In genomic region chr17:9211133-9211765, GRCh38 we compare ENCODE assay signal across 20 cellular contexts.
"Had no signal": no experiment of that assay in that cellular context is flagged by ENCODE, and none has a peak within 500 bp of the region (broad histone marks: within the 10 kb centered on the region; RNA-seq: fewer than 3 reads in every experiment).

No MANE protein-coding gene starts in this region.

- H3K27me3 ChIP-seq: body of pancreas, esophagus squamous epithelium, right atrium auricular region, tibial nerve had no signal

- DNase-seq: activated CD4-positive, alpha-beta T cell treated with anti-CD3 and anti-CD28 coated beads for 4 hours; activated CD8-positive, alpha-beta memory T cell treated with anti-CD3 and anti-CD28 coated beads, Interleukin-2, amount 50 U/mL, for 4 hours; activated CD8-positive, alpha-beta T cell treated with anti-CD3 and anti-CD28 coated beads for 36 hours; activated gamma-delta T cell treated with Interleukin-2 at 50 U/mL for 16 hours; activated T-cell treated with anti-CD3 and anti-CD28 coated beads, Interleukin-2, amount 50 U/mL, for 48 hours; amygdala; body of pancreas; esophagus squamous epithelium; glutamatergic neuron; nephron progenitor cell; occipital lobe; stimulated activated CD4-positive, alpha-beta T cell treated with anti-CD3 and anti-CD28 coated beads, Interleukin-4, amount 100 ng/mL, for 24 hours; stimulated activated CD8-positive, alpha-beta memory T cell treated with anti-CD3 and anti-CD28 coated beads, Interleukin-4, amount 100 ng/mL, for 48 hours; stimulated activated naive CD4-positive, alpha-beta T cell treated with Interleukin-2 at 50 U/mL for 16 hours; substantia nigra had no signal

- H3K4me3 Mint-ChIP-seq: activated CD8-positive, alpha-beta T cell treated with anti-CD3 and anti-CD28 coated beads for 36 hours; activated naive CD8-positive, alpha-beta T cell; nephron progenitor cell; WTC11 had no signal

- H3K27me3 Mint-ChIP-seq: activated CD8-positive, alpha-beta T cell treated with anti-CD3 and anti-CD28 coated beads for 36 hours; activated naive CD8-positive, alpha-beta T cell had no signal

- H3K9me3 ChIP-seq: body of pancreas had no signal

- H3K4me1 ChIP-seq: body of pancreas had no signal

- H3K27ac Mint-ChIP-seq: activated CD8-positive, alpha-beta T cell treated with anti-CD3 and anti-CD28 coated beads for 36 hours; activated naive CD8-positive, alpha-beta T cell; nephron progenitor cell; WTC11 had no signal

- ATAC-seq: activated CD8-positive, alpha-beta T cell treated with anti-CD3 and anti-CD28 coated beads for 36 hours; body of pancreas; WTC11 had no signal

- H3K27ac ChIP-seq: body of pancreas, coronary artery, esophagus squamous epithelium, right atrium auricular region, tibial nerve had no signal
